Comparison of ENCODE assay signal across 8 cellular contexts in genomic region chr4:76589872-76590846, GRCh38.
DNase-seq lines count a peak whose midpoint lies in the region; ATAC-seq and TF ChIP-seq lines count a peak whose summit lies in the region.

No MANE protein-coding gene starts in this region.

- H3K9ac ChIP-seq in adipocyte (ENCODE audit: low read length), result peak overlapping the region; percentile 16

- H3K9me3 ChIP-seq in adipocyte (ENCODE audit: control insufficient read depth, low read length), result no peaks in the 10 kb centered on the region
- H3K9me3 ChIP-seq in right atrium auricular region, result no peaks in the 10 kb centered on the region

- no peak overlapping the region for H3K4me3 ChIP-seq in adipocyte (ENCODE audit: low read length)
- no peak overlapping the region for H3K4me3 ChIP-seq in right atrium auricular region

- peak overlapping the region; percentile 61 to 73 for H3K27ac ChIP-seq in right atrium auricular region

- H3K36me3 ChIP-seq in adipocyte (ENCODE audit: control insufficient read depth, insufficient read depth, low read length, severe bottlenecking) (no peaks in the 10 kb centered on the region), right atrium auricular region (no peaks in the 10 kb centered on the region)

- H3K27me3 ChIP-seq in adipocyte (replicated peaks; ENCODE audit: control insufficient read depth, insufficient read depth, low read length) (no peaks in the 10 kb centered on the region), right atrium auricular region (no peaks in the 10 kb centered on the region)

- DNase-seq in GM04503 (ENCODE audit: low read depth) (peak; percentile 94), adipocyte (ENCODE audit: low read depth) (peak; percentile 88), right atrium auricular region (ENCODE audit: low spot score) (no peak), renal cortical epithelial cell (ENCODE audit: low read depth) (peak; percentile 99), NCI-H1694 (lab: John Stamatoyannopoulos, UW) (no peak), NCI-H510A (lab: John Stamatoyannopoulos, UW) (no peak)

- ATAC-seq in HG03108 (IDR thresholded peaks at IDR 0.05; ENCODE audit: unreplicated experiment) (no peak), HG03280 (IDR thresholded peaks at IDR 0.05; ENCODE audit: unreplicated experiment) (no peak)

- H3K4me1 ChIP-seq in adipocyte (ENCODE audit: control insufficient read depth, insufficient read depth, low read length) (peaks cover 23% of the 10 kb centered on the region), right atrium auricular region (peaks cover 0 to 17% of the 10 kb centered on the region in 2 donors)

- no peak for TF ChIP-seq CTCF in right atrium auricular region (IDR thresholded peaks at IDR 0.05)

Comparison
In these comparisons a context has a peak if more than half of its experiments do, and no peak if none do; other contexts are left out.
1. DNase-seq: peak in GM04503 (single experiment), adipocyte (single experiment) and renal cortical epithelial cell (single experiment); none in right atrium auricular region (single experiment), NCI-H1694 (single experiment) and NCI-H510A (single experiment).